In the genomic region with DNA sequence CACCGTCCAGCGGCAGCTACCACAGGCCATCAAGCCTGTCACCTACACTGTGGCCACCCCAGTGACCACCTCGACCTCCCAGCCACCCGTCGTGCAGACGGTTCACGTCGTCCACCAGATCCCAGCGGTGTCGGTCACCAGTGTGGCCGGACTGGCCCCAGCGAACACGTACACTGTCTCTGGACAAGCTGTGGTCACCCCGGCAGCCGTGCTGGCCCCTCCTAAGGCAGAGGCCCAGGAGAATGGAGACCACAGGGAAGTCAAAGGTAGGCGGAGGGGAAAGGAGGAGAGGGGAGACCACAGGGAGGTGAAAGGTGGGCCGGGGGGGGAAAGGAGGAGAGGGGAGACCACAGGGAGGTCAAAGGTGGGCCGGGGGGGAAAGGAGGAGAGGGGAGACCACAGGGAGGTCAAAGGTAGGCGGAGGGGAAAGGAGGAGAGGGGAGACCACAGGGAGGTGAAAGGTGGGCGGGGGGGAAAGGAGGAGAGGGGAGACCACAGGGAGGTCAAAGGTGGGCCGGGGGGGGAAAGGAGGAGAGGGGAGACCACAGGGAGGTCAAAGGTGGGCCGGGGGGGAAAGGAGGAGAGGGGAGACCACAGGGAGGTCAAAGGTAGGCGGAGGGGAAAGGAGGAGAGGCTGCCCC, we compare ENCODE assay signal across 8 cellular contexts.
A peak's percentile ranks its signal among the peaks of the same experiment; 100 is the strongest.
DNase-seq lines count a peak whose midpoint lies in the region; ATAC-seq and TF ChIP-seq lines count a peak whose summit lies in the region.
"Not testable (repeated sequence)": the region's sequence is repeated elsewhere in the genome, so short reads cannot be mapped to it uniquely, and the experiment has no call there.

No MANE protein-coding gene starts in this region.

- not testable (repeated sequence) for H3K9me3 Mint-ChIP-seq in CD14-positive monocyte; immature natural killer cell; neural crest cell; stimulated activated naive CD8-positive, alpha-beta T cell treated with anti-CD3 and anti-CD28 coated beads, Interleukin-15, amount 100 ng/mL, for 72 hours

- not testable (repeated sequence) for ATAC-seq in stimulated activated naive CD8-positive, alpha-beta T cell treated with anti-CD3 and anti-CD28 coated beads, Interleukin-15, amount 100 ng/mL, for 72 hours

- H3K27ac Mint-ChIP-seq in CD14-positive monocyte (peak overlapping the region in 4 of 7 donors; percentile 5 to 80 (median 46)), immature natural killer cell (peak overlapping the region; percentile 55 to 88 (median 78))
- not testable (repeated sequence) for H3K27ac Mint-ChIP-seq in neural crest cell (ENCODE audit: unreplicated experiment)
- peak overlapping the region; percentile 59 to 61 for H3K27ac Mint-ChIP-seq in stimulated activated naive CD8-positive, alpha-beta T cell treated with anti-CD3 and anti-CD28 coated beads, Interleukin-15, amount 100 ng/mL, for 72 hours

- not testable (repeated sequence) for TF ChIP-seq CTCF in CD14-positive monocyte (IDR thresholded peaks at IDR 0.05); neural crest cell (conservative IDR thresholded peaks at IDR 0.05)

- DNase-seq in CD14-positive monocyte (ENCODE audit: low spot score) (peak; percentile 67), NAMALWA (ENCODE audit: low spot score) (peak; percentile 45), T1000 (lab: John Stamatoyannopoulos, UW) (peak; percentile 71), caudate nucleus (lab: John Stamatoyannopoulos, UW) (peak in 19 of 61 donors; percentile 19 to 75 (median 47))
- DNase-seq in activated naive CD4-positive, alpha-beta T cell treated with Interleukin-2 at 50 U/mL for 16 hours, result peak; percentile 30
- DNase-seq in immature natural killer cell; neural crest cell (ENCODE audit: low read depth, low spot score); stimulated activated naive CD8-positive, alpha-beta T cell treated with anti-CD3 and anti-CD28 coated beads, Interleukin-15, amount 100 ng/mL, for 72 hours: not testable (repeated sequence)

- intact Hi-C loops in CD14-positive monocyte (cut with micrococcal nuclease), result not testable (repeated sequence)

- peaks cover 61 to 76% of the 10 kb centered on the region in 2 donors for H3K36me3 Mint-ChIP-seq in CD14-positive monocyte
- H3K36me3 Mint-ChIP-seq in immature natural killer cell, result peaks cover 7 to 13% (median 7%) of the 10 kb centered on the region in 3 donors
- peaks cover 14% of the 10 kb centered on the region for H3K36me3 Mint-ChIP-seq in neural crest cell (ENCODE audit: low read depth)

- peaks cover 19% of the 10 kb centered on the region for H3K4me1 Mint-ChIP-seq in CD14-positive monocyte
- not testable (repeated sequence) for H3K4me1 Mint-ChIP-seq in immature natural killer cell, neural crest cell
- peaks cover 50% of the 10 kb centered on the region for H3K4me1 Mint-ChIP-seq in stimulated activated naive CD8-positive, alpha-beta T cell treated with anti-CD3 and anti-CD28 coated beads, Interleukin-15, amount 100 ng/mL, for 72 hours

- H3K4me3 Mint-ChIP-seq in CD14-positive monocyte, immature natural killer cell: not testable (repeated sequence)
- peak overlapping the region; percentile 44 for H3K4me3 Mint-ChIP-seq in neural crest cell
- peak overlapping the region in 1 of 2 donors; percentile 18 for H3K4me3 Mint-ChIP-seq in stimulated activated naive CD8-positive, alpha-beta T cell treated with anti-CD3 and anti-CD28 coated beads, Interleukin-15, amount 100 ng/mL, for 72 hours

- H3K27me3 Mint-ChIP-seq in CD14-positive monocyte (ENCODE audit: low read depth in 3 of 3); immature natural killer cell (ENCODE audit: low read depth in 3 of 3); neural crest cell (ENCODE audit: low read depth); stimulated activated naive CD8-positive, alpha-beta T cell treated with anti-CD3 and anti-CD28 coated beads, Interleukin-15, amount 100 ng/mL, for 72 hours: not testable (repeated sequence)

- peak overlapping the region; percentile 56 for H3K27ac ChIP-seq in caudate nucleus (ENCODE audit: low read depth, low read length)
